Comparison of ENCODE assay signal across 17 cellular contexts in genomic region chr19:33815410-33816340, GRCh38. TPM values are rescaled to one million over a fixed set of nuclear protein-coding genes. Genes with fewer than 3 reads are reported as not detected.
DNase-seq lines count a peak whose midpoint lies in the region; ATAC-seq, FAIRE-seq and TF ChIP-seq lines count a peak whose summit lies in the region.
"Had no signal": no experiment of that assay in that cellular context is flagged by ENCODE, and none has a peak within 500 bp of the region (broad histone marks: within the 10 kb centered on the region; RNA-seq: fewer than 3 reads in every experiment).

No MANE protein-coding gene starts in this region.

- no peak overlapping the region for H3K27ac Mint-ChIP-seq in astrocyte (ENCODE audit: unreplicated experiment)
- H3K27ac Mint-ChIP-seq in activated T-helper 17 cell treated with anti-CD3 and anti-CD28 coated beads, Interleukin-2, amount 50 U/mL, for 72 hours = no peak overlapping the region
- no peak overlapping the region for H3K27ac Mint-ChIP-seq in CD8-positive, alpha-beta memory T cell
- no peak overlapping the region for H3K27ac Mint-ChIP-seq in activated CD4-positive, alpha-beta T cell treated with anti-CD3 and anti-CD28 coated beads, Interleukin-2, amount 10 ng/mL, durations not matched to agents 7 days and 5 days
- H3K27ac Mint-ChIP-seq: activated CD4-positive, alpha-beta memory T cell treated with anti-CD3 and anti-CD28 coated beads, Interleukin-2, amount 10 ng/mL, durations not matched to agents 7 days and 5 days; T-helper 1 cell treated with Interleukin-12 subunit alpha and Interleukin-12 subunit beta and Interleukin-4 antibody, amounts not matched to agents 30 μg/mL and 1 μg/mL, for 36 hours had no signal

- H4K20me1 ChIP-seq in astrocyte (ENCODE audit: insufficient read depth, low read length) = peaks cover 23% of the 10 kb centered on the region

- POLR2A ChIA-PET in CD8-positive, alpha-beta memory T cell (lab: Charles Lee) = no interaction called here
- POLR2A ChIA-PET in activated CD4-positive, alpha-beta T cell treated with anti-CD3 and anti-CD28 coated beads, Interleukin-2, amount 10 ng/mL, durations not matched to agents 7 days and 5 days (lab: Charles Lee) = no interaction called here

- no peaks in the 10 kb centered on the region for H3K27me3 ChIP-seq in MG63
- H3K27me3 ChIP-seq in astrocyte (ENCODE audit: insufficient read depth, low read length) = no peaks in the 10 kb centered on the region
- no peaks in the 10 kb centered on the region for H3K27me3 ChIP-seq in CD8-positive, alpha-beta memory T cell (ENCODE audit: insufficient read depth, low read length, poor library complexity, severe bottlenecking)
- H3K27me3 ChIP-seq: BE2C, foreskin keratinocyte had no signal

- H3K36me3 ChIP-seq in MG63 = peaks cover 24% of the 10 kb centered on the region
- peaks cover 8% of the 10 kb centered on the region for H3K36me3 ChIP-seq in astrocyte (ENCODE audit: insufficient read depth, low read length)
- no peaks in the 10 kb centered on the region for H3K36me3 ChIP-seq in CD8-positive, alpha-beta memory T cell (ENCODE audit: insufficient read depth, low read length)

- no peak overlapping the region for H3K4me2 ChIP-seq in astrocyte (ENCODE audit: low read length)

- no peaks in the 10 kb centered on the region for H3K79me2 ChIP-seq in astrocyte (ENCODE audit: insufficient read depth, low read length)

- H3K4me1 ChIP-seq in astrocyte (ENCODE audit: insufficient read depth, low read length) = peaks cover 13% of the 10 kb centered on the region
- H3K4me1 ChIP-seq in CD8-positive, alpha-beta memory T cell (ENCODE audit: insufficient read depth, low read length) = peaks cover 5% of the 10 kb centered on the region

- no peaks in the 10 kb centered on the region for H3K9me3 Mint-ChIP-seq in astrocyte (ENCODE audit: unreplicated experiment)
- H3K9me3 Mint-ChIP-seq in activated T-helper 17 cell treated with anti-CD3 and anti-CD28 coated beads, Interleukin-2, amount 50 U/mL, for 72 hours = no peaks in the 10 kb centered on the region
- no peaks in the 10 kb centered on the region for H3K9me3 Mint-ChIP-seq in CD8-positive, alpha-beta memory T cell
- H3K9me3 Mint-ChIP-seq in activated CD4-positive, alpha-beta T cell treated with anti-CD3 and anti-CD28 coated beads, Interleukin-2, amount 10 ng/mL, durations not matched to agents 7 days and 5 days = no peaks in the 10 kb centered on the region
- H3K9me3 Mint-ChIP-seq: activated CD4-positive, alpha-beta memory T cell treated with anti-CD3 and anti-CD28 coated beads, Interleukin-2, amount 10 ng/mL, durations not matched to agents 7 days and 5 days; T-helper 1 cell treated with Interleukin-12 subunit alpha and Interleukin-12 subunit beta and Interleukin-4 antibody, amounts not matched to agents 30 μg/mL and 1 μg/mL, for 36 hours had no signal

- peaks cover 17% of the 10 kb centered on the region for H3K4me1 Mint-ChIP-seq in astrocyte (ENCODE audit: low read depth, unreplicated experiment)
- H3K4me1 Mint-ChIP-seq in activated T-helper 17 cell treated with anti-CD3 and anti-CD28 coated beads, Interleukin-2, amount 50 U/mL, for 72 hours = peaks cover 4% of the 10 kb centered on the region
- H3K4me1 Mint-ChIP-seq in CD8-positive, alpha-beta memory T cell = peaks cover 5 to 11% (median 6%) of the 10 kb centered on the region in 3 donors
- peaks cover 12% of the 10 kb centered on the region for H3K4me1 Mint-ChIP-seq in activated CD4-positive, alpha-beta T cell treated with anti-CD3 and anti-CD28 coated beads, Interleukin-2, amount 10 ng/mL, durations not matched to agents 7 days and 5 days

- H3K4me3 ChIP-seq in MG63 (no peak overlapping the region), astrocyte (ENCODE audit: insufficient read depth, low read depth, low read length) (no peak overlapping the region)
- no peak overlapping the region for H3K4me3 ChIP-seq in CD8-positive, alpha-beta memory T cell (ENCODE audit: low read length)

- CTCF ChIA-PET in CD8-positive, alpha-beta memory T cell (lab: Charles Lee) = interaction anchor here (0.8 kb wide), 1 partner anchor 38 kb away, joined by 3 read pairs; no protein-coding TSS in a partner anchor
- CTCF ChIA-PET in activated CD4-positive, alpha-beta T cell treated with anti-CD3 and anti-CD28 coated beads, Interleukin-2, amount 10 ng/mL, durations not matched to agents 7 days and 5 days (lab: Charles Lee) = interaction anchor here (0.6 kb wide), 1 partner anchor 1010 kb away, joined by 5 read pairs; no protein-coding TSS in a partner anchor

- TF ChIP-seq CTCF in C4-2B (conservative IDR thresholded peaks at IDR 0.05) (no peak), astrocyte (IDR thresholded peaks at IDR 0.05; ENCODE audit: insufficient read depth, low read depth, low read length) (no peak), GM10266 (IDR thresholded peaks at IDR 0.05; ENCODE audit: control insufficient read depth, insufficient read depth, low read depth, missing control alignments) (no peak)

- H3K36me3 Mint-ChIP-seq in astrocyte (ENCODE audit: low read depth, unreplicated experiment) = peaks cover 13% of the 10 kb centered on the region
- peaks cover 11% of the 10 kb centered on the region for H3K36me3 Mint-ChIP-seq in activated T-helper 17 cell treated with anti-CD3 and anti-CD28 coated beads, Interleukin-2, amount 50 U/mL, for 72 hours (ENCODE audit: low read depth)
- no peaks in the 10 kb centered on the region for H3K36me3 Mint-ChIP-seq in CD8-positive, alpha-beta memory T cell
- H3K36me3 Mint-ChIP-seq in activated CD4-positive, alpha-beta T cell treated with anti-CD3 and anti-CD28 coated beads, Interleukin-2, amount 10 ng/mL, durations not matched to agents 7 days and 5 days (ENCODE audit: low read depth) = no peaks in the 10 kb centered on the region

- peaks cover 8% of the 10 kb centered on the region for H3K27me3 Mint-ChIP-seq in astrocyte (ENCODE audit: low read depth, unreplicated experiment)
- H3K27me3 Mint-ChIP-seq in activated T-helper 17 cell treated with anti-CD3 and anti-CD28 coated beads, Interleukin-2, amount 50 U/mL, for 72 hours = no peaks in the 10 kb centered on the region
- H3K27me3 Mint-ChIP-seq in CD8-positive, alpha-beta memory T cell = peaks cover 9 to 16% of the 10 kb centered on the region in 2 donors
- H3K27me3 Mint-ChIP-seq in activated CD4-positive, alpha-beta T cell treated with anti-CD3 and anti-CD28 coated beads, Interleukin-2, amount 10 ng/mL, durations not matched to agents 7 days and 5 days = peaks cover 2% of the 10 kb centered on the region
- H3K27me3 Mint-ChIP-seq: activated CD4-positive, alpha-beta memory T cell treated with anti-CD3 and anti-CD28 coated beads, Interleukin-2, amount 10 ng/mL, durations not matched to agents 7 days and 5 days had no signal

- no peak for FAIRE-seq in astrocyte (lab: Jason Lieb, UNC)
- FAIRE-seq: GM18507 had no signal

- no peak overlapping the region for H3K9ac ChIP-seq in astrocyte (ENCODE audit: low read length)

- DNase-seq in MG63 (peak; percentile 48), astrocyte (ENCODE audit: low read depth) (peak; percentile 37), islet precursor cell (peak; percentile 37), GM10266 (ENCODE audit: extremely low spot score) (no peak)
- DNase-seq in CD8-positive, alpha-beta memory T cell = no peak
- no peak for DNase-seq in activated CD4-positive, alpha-beta T cell treated with anti-CD3 and anti-CD28 coated beads, Interleukin-2, amount 10 ng/mL, durations not matched to agents 7 days and 5 days
- DNase-seq: activated CD4-positive, alpha-beta memory T cell treated with anti-CD3 and anti-CD28 coated beads, Interleukin-2, amount 10 ng/mL, durations not matched to agents 7 days and 5 days; BE2C; cerebellar nuclear complex; GDM1; stimulated activated CD4-positive, alpha-beta T cell treated with anti-CD3 and anti-CD28 coated beads, Interleukin-2, amount 100 ng/mL, for 48 hours; stimulated activated naive CD4-positive, alpha-beta T cell had no signal

- no peak overlapping the region for H2AFZ ChIP-seq in astrocyte (ENCODE audit: low read depth, low read length)

- ATAC-seq in activated T-helper 17 cell treated with anti-CD3 and anti-CD28 coated beads, Interleukin-2, amount 50 U/mL, for 72 hours (replicated peaks) = no peak
- ATAC-seq: foreskin keratinocyte had no signal

- no peak overlapping the region for H3K4me3 Mint-ChIP-seq in astrocyte (ENCODE audit: unreplicated experiment)
- no peak overlapping the region for H3K4me3 Mint-ChIP-seq in activated T-helper 17 cell treated with anti-CD3 and anti-CD28 coated beads, Interleukin-2, amount 50 U/mL, for 72 hours
- no peak overlapping the region for H3K4me3 Mint-ChIP-seq in CD8-positive, alpha-beta memory T cell
- H3K4me3 Mint-ChIP-seq in activated CD4-positive, alpha-beta T cell treated with anti-CD3 and anti-CD28 coated beads, Interleukin-2, amount 10 ng/mL, durations not matched to agents 7 days and 5 days = no peak overlapping the region
- H3K4me3 Mint-ChIP-seq: activated CD4-positive, alpha-beta memory T cell treated with anti-CD3 and anti-CD28 coated beads, Interleukin-2, amount 10 ng/mL, durations not matched to agents 7 days and 5 days; T-helper 1 cell treated with Interleukin-12 subunit alpha and Interleukin-12 subunit beta and Interleukin-4 antibody, amounts not matched to agents 30 μg/mL and 1 μg/mL, for 36 hours had no signal

- H3K9me3 ChIP-seq in MG63 = no peaks in the 10 kb centered on the region
- H3K9me3 ChIP-seq in astrocyte (ENCODE audit: insufficient read depth, low read depth, low read length) = no peaks in the 10 kb centered on the region
- no peaks in the 10 kb centered on the region for H3K9me3 ChIP-seq in CD8-positive, alpha-beta memory T cell (ENCODE audit: low read length)
- H3K9me3 ChIP-seq: BE2C had no signal

- H3K27ac ChIP-seq in C4-2B = peak overlapping the region; percentile 38; the same call in 1 of the 2 replicates
- H3K27ac ChIP-seq in astrocyte (ENCODE audit: low read depth, low read length) = no peak overlapping the region
- H3K27ac ChIP-seq in CD8-positive, alpha-beta memory T cell (ENCODE audit: low read depth, low read length) = no peak overlapping the region
- H3K27ac ChIP-seq: foreskin keratinocyte had no signal

RNA-seq across cellular contexts. Expression of gene KCTD15, which starts 19.0 kb away (rescaled TPM):
- 72.5 and 81.7 TPM in 2 replicates for total RNA-seq in MG63 (2014; rRNA removed; shearing (Covaris generic); ENCODE audit: low replicate concordance)
- total RNA-seq in astrocyte = 42.3 and 43.3 TPM in 2 replicates
- total RNA-seq in activated T-helper 17 cell treated with anti-CD3 and anti-CD28 coated beads, Interleukin-2, amount 50 U/mL, for 72 hours = 10 to 100 TPM in 1 of 2 donors, 1 to 10 TPM in 1; 8.4 to 11.7 TPM
- 1 to 10 TPM; 3.6 to 4.1 TPM for total RNA-seq in CD8-positive, alpha-beta memory T cell
- 0.28 TPM for polyA plus RNA-seq in CD8-positive, alpha-beta memory T cell
- 1 to 10 TPM; 1.6 to 2.5 TPM for total RNA-seq in activated CD4-positive, alpha-beta T cell treated with anti-CD3 and anti-CD28 coated beads, Interleukin-2, amount 10 ng/mL, durations not matched to agents 7 days and 5 days

Comparison
In these comparisons a context has a peak if more than half of its experiments do, and no peak if none do; other contexts are left out.
1. DNase-seq: peak in MG63 (single experiment), astrocyte (single experiment) and islet precursor cell (single experiment); none in GM10266 (single experiment), CD8-positive, alpha-beta memory T cell (0 of 5) and activated CD4-positive, alpha-beta T cell treated with anti-CD3 and anti-CD28 coated beads, Interleukin-2, amount 10 ng/mL, durations not matched to agents 7 days and 5 days (single experiment).